21 cellular contexts compared by ENCODE assay signal in genomic region chr3:173825731-173826130, GRCh38.
"Had no signal": no experiment of that assay in that cellular context is flagged by ENCODE, and none has a peak within 500 bp of the region (broad histone marks: within the 10 kb centered on the region; RNA-seq: fewer than 3 reads in every experiment).

No MANE protein-coding gene starts in this region.

- H3K36me3 Mint-ChIP-seq: memory B cell; stimulated activated naive B cell treated with anti-CD40 and anti-IgM and Interleukin-4, amounts not matched to agents 10 μg/mL and 1 μg/mL and 100 μg/mL, for 72 hours had no signal

- H3K27ac ChIP-seq: ascending aorta, tibial nerve, WERI-Rb-1 had no signal

- H3K27me3 Mint-ChIP-seq: effector memory CD8-positive, alpha-beta T cell; memory B cell; natural killer cell treated with Interleukin-12 subunit alpha and Interleukin-12 subunit beta and Interleukin-15 and Interleukin-18, amount 100 ng/mL, for 72 hours; progenitor cell of endocrine pancreas; stimulated activated naive B cell treated with anti-CD40 and anti-IgM and Interleukin-4, amounts not matched to agents 10 μg/mL and 1 μg/mL and 100 μg/mL, for 72 hours had no signal

- H3K4me1 Mint-ChIP-seq: memory B cell; stimulated activated naive B cell treated with anti-CD40 and anti-IgM and Interleukin-4, amounts not matched to agents 10 μg/mL and 1 μg/mL and 100 μg/mL, for 72 hours had no signal

- H3K4me3 ChIP-seq: ascending aorta, tibial nerve had no signal

- DNase-seq: activated CD4-positive, alpha-beta T cell treated with anti-CD3 and anti-CD28 coated beads for 4 hours; activated CD8-positive, alpha-beta memory T cell treated with anti-CD3 and anti-CD28 coated beads, Interleukin-2, amount 50 U/mL, for 48 hours; activated CD8-positive, alpha-beta T cell treated with anti-CD3 and anti-CD28 coated beads, Interleukin-2, amount 10 ng/mL, durations not matched to agents 7 days and 5 days; central memory CD4-positive, alpha-beta T cell; cortex of kidney; effector memory CD8-positive, alpha-beta T cell; erythroblast; head of caudate nucleus; islet precursor cell; occipital lobe; stimulated activated CD4-positive, alpha-beta T cell treated with anti-CD3 and anti-CD28 coated beads, Interleukin-2, amount 100 ng/mL, for 24 hours; stimulated activated naive B cell treated with anti-CD40 and anti-IgM and Interleukin-4, amounts not matched to agents 10 μg/mL and 1 μg/mL and 100 μg/mL, for 72 hours; T-helper 1 cell; WERI-Rb-1 had no signal

- H3K4me3 Mint-ChIP-seq: activated CD8-positive, alpha-beta T cell treated with anti-CD3 and anti-CD28 coated beads, Interleukin-2, amount 10 ng/mL, durations not matched to agents 7 days and 5 days; effector memory CD8-positive, alpha-beta T cell; memory B cell; natural killer cell treated with Interleukin-12 subunit alpha and Interleukin-12 subunit beta and Interleukin-15 and Interleukin-18, amount 100 ng/mL, for 72 hours; stimulated activated naive B cell treated with anti-CD40 and anti-IgM and Interleukin-4, amounts not matched to agents 10 μg/mL and 1 μg/mL and 100 μg/mL, for 72 hours had no signal

- ATAC-seq: activated CD8-positive, alpha-beta T cell treated with anti-CD3 and anti-CD28 coated beads, Interleukin-2, amount 10 ng/mL, durations not matched to agents 7 days and 5 days; effector memory CD8-positive, alpha-beta T cell; left lobe of liver; natural killer cell treated with Interleukin-12 subunit alpha and Interleukin-12 subunit beta and Interleukin-15 and Interleukin-18, amount 100 ng/mL, for 72 hours; sciatic nerve; stimulated activated naive B cell treated with anti-CD40 and anti-IgM and Interleukin-4, amounts not matched to agents 10 μg/mL and 1 μg/mL and 100 μg/mL, for 72 hours had no signal

- H3K9me3 Mint-ChIP-seq: stimulated activated naive B cell treated with anti-CD40 and anti-IgM and Interleukin-4, amounts not matched to agents 10 μg/mL and 1 μg/mL and 100 μg/mL, for 72 hours had no signal

- H3K27ac Mint-ChIP-seq: activated CD8-positive, alpha-beta T cell treated with anti-CD3 and anti-CD28 coated beads, Interleukin-2, amount 10 ng/mL, durations not matched to agents 7 days and 5 days; effector memory CD8-positive, alpha-beta T cell; memory B cell; natural killer cell treated with Interleukin-12 subunit alpha and Interleukin-12 subunit beta and Interleukin-15 and Interleukin-18, amount 100 ng/mL, for 72 hours; progenitor cell of endocrine pancreas; stimulated activated naive B cell treated with anti-CD40 and anti-IgM and Interleukin-4, amounts not matched to agents 10 μg/mL and 1 μg/mL and 100 μg/mL, for 72 hours had no signal
